In genomic region chr14:100285021-100285912, GRCh38 we compare ENCODE assay signal across 8 cellular contexts. TPM values are rescaled to one million over a fixed set of nuclear protein-coding genes. Genes with fewer than 3 reads are reported as not detected.
DNase-seq lines count a peak whose midpoint lies in the region; ATAC-seq and TF ChIP-seq lines count a peak whose summit lies in the region.

No MANE protein-coding gene starts in this region.

- no TSS peak for BruUV-seq in PC-9 (replicated peaks; lab: Mats Ljungman, UMichigan)

- POLR2A ChIA-PET in PC-9 (lab: Charles Lee; ENCODE audit: unreplicated experiment): no interaction called here

- H3K4me2 ChIP-seq in PC-9: peak overlapping the region; percentile 76

- H3F3A ChIP-seq in PC-9 (ENCODE audit: insufficient read depth, low read depth): peaks cover 3% of the 10 kb centered on the region; the same call in 1 of the 2 replicates

- TF ChIP-seq POLR2A in gastroesophageal sphincter (IDR thresholded peaks at IDR 0.05): peak; percentile 45 to 56

- H3K9me3 ChIP-seq in PC-9 (ENCODE audit: insufficient read depth, low read depth) (no peaks in the 10 kb centered on the region), gastroesophageal sphincter (no peaks in the 10 kb centered on the region), tibial artery (no peaks in the 10 kb centered on the region)

- no peak for TF ChIP-seq EP300 in gastroesophageal sphincter (IDR thresholded peaks at IDR 0.05)

- 0% methylated on average over 1 of the region's 82 CpGs; no CpG with 5 or more reads in 1 of the 2 donors for WGBS in gastroesophageal sphincter (ENCODE audit: low coverage in 1 of 2), 2 donors

- DNase-seq in COLO668 (lab: John Stamatoyannopoulos, UW; ENCODE audit: unreplicated experiment) (peak; percentile 82), GM19238 (ENCODE audit: insufficient read length, low spot score) (peak; percentile 95), PC-9 (peak in 1 of 2 experiments; percentile 51), osteocyte (ENCODE audit: extremely low spot score, unreplicated experiment) (peak; percentile 93), tibial artery (peak in 1 of 2 donors; percentile 80)
- peak; percentile 71 for DNase-seq in activated effector memory CD4-positive, alpha-beta T cell treated with Interleukin-2 at 50 U/mL for 16 hours

- peaks cover 44% of the 10 kb centered on the region for H3K4me1 Mint-ChIP-seq in osteocyte (ENCODE audit: unreplicated experiment)

- H3K27ac Mint-ChIP-seq in osteocyte (ENCODE audit: unreplicated experiment): no peak overlapping the region

- H3K4me3 Mint-ChIP-seq in osteocyte (ENCODE audit: unreplicated experiment): peak overlapping the region; percentile 71

- CTCF ChIA-PET in PC-9 (lab: Charles Lee): interaction anchor here (0.8 kb wide), 1 partner anchor 92 kb away, joined by 3 read pairs; no protein-coding TSS in a partner anchor

- H3K27me3 Mint-ChIP-seq in osteocyte (ENCODE audit: unreplicated experiment): no peaks in the 10 kb centered on the region

- ATAC-seq in HG03432 (IDR thresholded peaks at IDR 0.05; ENCODE audit: unreplicated experiment): peak; percentile 85
- ATAC-seq in gastroesophageal sphincter: peak; percentile 93

- H3K27ac ChIP-seq in PC-9 (no peak overlapping the region), gastroesophageal sphincter (peak overlapping the region; percentile 48 to 93 (median 92)), tibial artery (peak overlapping the region; percentile 86 to 95)

- H3K4me3 ChIP-seq in PC-9 (peak overlapping the region; percentile 63; the same call in 1 of the 2 replicates), gastroesophageal sphincter (peak overlapping the region; percentile 48 to 77), tibial artery (peak overlapping the region; percentile 73 to 92)

- H3K36me3 Mint-ChIP-seq in osteocyte (ENCODE audit: unreplicated experiment): peaks cover 6% of the 10 kb centered on the region

- no peaks in the 10 kb centered on the region for H3K9me3 Mint-ChIP-seq in osteocyte (ENCODE audit: unreplicated experiment)

- intact Hi-C loops in PC-9 (cut with micrococcal nuclease; ENCODE audit: unreplicated experiment): loop anchor here (5.0 kb wide), 1 partner anchor 92 kb away; the partner anchor contains the start of gene WDR25
- intact Hi-C loops in tibial artery (cut with DNase I; ENCODE audit: low total_unique reads): no loop called here

- peak; percentile 82 for TF ChIP-seq CTCF in PC-9 (conservative IDR thresholded peaks at IDR 0.05)
- peak in 3 of 4 experiments; percentile 69 to 83 (median 79) for TF ChIP-seq CTCF in gastroesophageal sphincter (IDR thresholded peaks at IDR 0.05)
- TF ChIP-seq CTCF in osteocyte (IDR thresholded peaks at IDR 0.05): peak; percentile 84
- peak; percentile 79 to 82 for TF ChIP-seq CTCF in tibial artery (IDR thresholded peaks at IDR 0.05)

- H3K27me3 ChIP-seq in PC-9 (ENCODE audit: insufficient read depth, low read depth) (no peaks in the 10 kb centered on the region), gastroesophageal sphincter (no peaks in the 10 kb centered on the region), tibial artery (no peaks in the 10 kb centered on the region)

- peak overlapping the region; percentile 77; the same call in 1 of the 2 replicates for H2AFZ ChIP-seq in PC-9

- H3K79me2 ChIP-seq in PC-9 (ENCODE audit: low read depth): peaks cover 3% of the 10 kb centered on the region; the same call in 1 of the 2 replicates

- no peaks in the 10 kb centered on the region for H3K36me3 ChIP-seq in PC-9 (ENCODE audit: low read depth)
- peaks cover 0 to 17% of the 10 kb centered on the region in 2 donors for H3K36me3 ChIP-seq in gastroesophageal sphincter
- H3K36me3 ChIP-seq in tibial artery: peaks cover 0 to 8% (median 0%) of the 10 kb centered on the region in 3 donors

- H3K4me1 ChIP-seq in PC-9 (replicated peaks; ENCODE audit: insufficient read depth) (no peaks in the 10 kb centered on the region), gastroesophageal sphincter (peaks cover 0 to 47% (median 10%) of the 10 kb centered on the region in 3 donors), tibial artery (peaks cover 0 to 41% (median 11%) of the 10 kb centered on the region in 4 donors)

- no peaks in the 10 kb centered on the region for H3K9me2 ChIP-seq in PC-9 (ENCODE audit: insufficient read depth)

- H4K20me1 ChIP-seq in PC-9 (ENCODE audit: insufficient read depth): peaks cover 10% of the 10 kb centered on the region; the same call in 1 of the 2 replicates

RNA-seq across cellular contexts. Expression of gene SLC25A29, which starts 21.0 kb away (rescaled TPM):
- total RNA-seq in PC-9 (2021) (6.9 and 11.8 TPM in 2 replicates), gastroesophageal sphincter (10 to 100 TPM; 36.4 to 65.4 (median 52.9) TPM), osteocyte (57.0 and 58.8 TPM in 2 replicates)

RNA-seq across cellular contexts. Expression of gene SLC25A47, which starts 37.9 kb away (rescaled TPM):
- total RNA-seq in PC-9 (2021) (not detected in 2 replicates), gastroesophageal sphincter (under 1 TPM in 1 of 4 donors, not detected in 3; 0.31 TPM), osteocyte (not detected in 2 replicates)

RNA-seq across cellular contexts. Expression of gene YY1, which starts 46.3 kb away (rescaled TPM):
- total RNA-seq in PC-9 (2021): 32.3 and 35.8 TPM in 2 replicates
- 10 to 100 TPM; 55.1 to 76.3 (median 62.5) TPM for total RNA-seq in gastroesophageal sphincter
- total RNA-seq in osteocyte: 70.0 and 77.2 TPM in 2 replicates
